ENCODE assay signal across 1 cellular context in the genomic region with DNA sequence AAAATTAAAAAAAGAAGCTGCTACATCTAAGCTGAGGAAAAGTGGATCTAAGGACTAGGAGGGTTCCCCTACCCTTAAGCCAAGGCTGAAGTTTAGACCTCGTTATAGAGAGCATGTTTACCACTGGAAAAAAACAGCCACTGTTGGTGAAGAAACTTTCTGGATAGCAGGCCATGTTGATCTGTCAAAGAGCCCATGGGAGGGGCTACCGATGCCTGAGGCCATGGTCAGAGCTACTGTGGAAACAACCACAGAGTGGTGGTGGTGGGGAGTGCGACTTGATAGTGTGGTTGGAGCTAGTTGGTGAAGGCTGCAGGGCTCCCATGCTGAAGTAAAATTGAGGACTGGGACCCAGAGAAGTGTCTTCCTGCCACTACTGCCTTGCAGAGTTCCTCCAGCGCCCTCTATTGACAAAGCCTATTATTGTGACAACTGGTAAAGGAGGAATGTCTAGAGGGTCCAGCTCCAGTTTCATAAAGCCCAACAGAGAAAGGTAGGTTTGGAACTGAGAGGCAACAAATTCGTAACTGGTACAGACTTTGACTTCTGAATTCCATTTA.
TF ChIP-seq lines count a peak whose summit lies in the region.

No MANE protein-coding gene starts in this region.

TF ChIP-seq in HepG2, 621 proteins besides CTCF, POLR2A, EP300 and RAD21 (continued from another document and continues in another):
- TF ChIP-seq POGK (CRISPR knock-in tag; conservative IDR thresholded peaks at IDR 0.05) (no peak), KLF11 (CRISPR knock-in tag; IDR thresholded peaks at IDR 0.05) (no peak), FOXJ3 (CRISPR knock-in tag; IDR thresholded peaks at IDR 0.05; ENCODE audit: borderline replicate concordance) (no peak), GABPA (IDR thresholded peaks at IDR 0.05; ENCODE audit: low read depth, low read length) (no peak), GABPA (CRISPR knock-in tag; IDR thresholded peaks at IDR 0.05; ENCODE audit: low read depth) (no peak), RFXAP (CRISPR knock-in tag; IDR thresholded peaks at IDR 0.05; ENCODE audit: borderline replicate concordance) (no peak), STAT5B (CRISPR knock-in tag; IDR thresholded peaks at IDR 0.05) (no peak), CC2D1A (CRISPR knock-in tag; IDR thresholded peaks at IDR 0.05) (no peak), KLF12 (CRISPR knock-in tag; IDR thresholded peaks at IDR 0.05; ENCODE audit: borderline replicate concordance) (no peak), SRSF1 (optimal IDR thresholded peaks at IDR 0.05; ENCODE audit: low read depth, low read length) (no peak), ZNF256 (CRISPR knock-in tag; conservative IDR thresholded peaks at IDR 0.05) (no peak), ZFP82 (CRISPR knock-in tag; IDR thresholded peaks at IDR 0.05; ENCODE audit: borderline replicate concordance) (no peak), ZNF138 (CRISPR knock-in tag; IDR thresholded peaks at IDR 0.05; ENCODE audit: low read depth) (no peak), JDP2 (CRISPR knock-in tag; IDR thresholded peaks at IDR 0.05; ENCODE audit: borderline replicate concordance) (no peak), ZNF17 (CRISPR knock-in tag; IDR thresholded peaks at IDR 0.05) (no peak), MED8 (CRISPR knock-in tag; IDR thresholded peaks at IDR 0.05; ENCODE audit: insufficient replicate concordance) (no peak), FOXA3 (CRISPR knock-in tag; IDR thresholded peaks at IDR 0.05) (peak; percentile 73), ZNF446 (CRISPR knock-in tag; IDR thresholded peaks at IDR 0.05) (no peak), SIN3B (IDR thresholded peaks at IDR 0.05; ENCODE audit: low read length) (no peak), NR2F1 (CRISPR knock-in tag; IDR thresholded peaks at IDR 0.05) (no peak), ZNF232 (CRISPR knock-in tag; IDR thresholded peaks at IDR 0.05; ENCODE audit: borderline replicate concordance) (no peak), MYPOP (CRISPR knock-in tag; IDR thresholded peaks at IDR 0.05) (peak; percentile 40; the same call in 1 of the 2 replicates), BRF2 (CRISPR knock-in tag; IDR thresholded peaks at IDR 0.05) (no peak), ISL2 (CRISPR knock-in tag; IDR thresholded peaks at IDR 0.05) (no peak), ZNF143 (CRISPR knock-in tag; IDR thresholded peaks at IDR 0.05) (no peak), RBM39 (IDR thresholded peaks at IDR 0.05; ENCODE audit: low read depth, low read length, poor library complexity, severe bottlenecking) (no peak), SIN3A (IDR thresholded peaks at IDR 0.05; ENCODE audit: borderline replicate concordance, low read depth, low read length) (0 out of 2 replicates have a peak, but pooled peaks have one; percentile 43), DNMT3B (CRISPR knock-in tag; conservative IDR thresholded peaks at IDR 0.05) (0 out of 2 replicates have a peak, but pooled peaks have one; percentile 29), ZNF616 (CRISPR knock-in tag; IDR thresholded peaks at IDR 0.05; ENCODE audit: low read depth) (no peak), ARNTL (CRISPR knock-in tag; IDR thresholded peaks at IDR 0.05) (no peak), RELA (CRISPR knock-in tag; IDR thresholded peaks at IDR 0.05) (no peak), MLLT10 (CRISPR knock-in tag; IDR thresholded peaks at IDR 0.05) (no peak), CCAR2 (optimal IDR thresholded peaks at IDR 0.05; ENCODE audit: low read depth, low read length) (no peak), ZNF292 (CRISPR knock-in tag; IDR thresholded peaks at IDR 0.05; ENCODE audit: borderline replicate concordance, low read depth) (no peak), ZNF382 (CRISPR knock-in tag; IDR thresholded peaks at IDR 0.05; ENCODE audit: borderline replicate concordance) (no peak), ZNF253 (CRISPR knock-in tag; IDR thresholded peaks at IDR 0.05; ENCODE audit: borderline replicate concordance) (no peak)
- TF ChIP-seq, protein P1, sequence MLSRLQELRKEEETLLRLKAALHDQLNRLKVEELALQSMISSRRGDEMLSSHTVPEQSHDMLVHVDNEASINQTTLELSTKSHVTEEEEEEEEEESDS (CRISPR knock-in tag; IDR thresholded peaks at IDR 0.05; ENCODE audit: borderline replicate concordance), result no peak
- TF ChIP-seq, protein P2, sequence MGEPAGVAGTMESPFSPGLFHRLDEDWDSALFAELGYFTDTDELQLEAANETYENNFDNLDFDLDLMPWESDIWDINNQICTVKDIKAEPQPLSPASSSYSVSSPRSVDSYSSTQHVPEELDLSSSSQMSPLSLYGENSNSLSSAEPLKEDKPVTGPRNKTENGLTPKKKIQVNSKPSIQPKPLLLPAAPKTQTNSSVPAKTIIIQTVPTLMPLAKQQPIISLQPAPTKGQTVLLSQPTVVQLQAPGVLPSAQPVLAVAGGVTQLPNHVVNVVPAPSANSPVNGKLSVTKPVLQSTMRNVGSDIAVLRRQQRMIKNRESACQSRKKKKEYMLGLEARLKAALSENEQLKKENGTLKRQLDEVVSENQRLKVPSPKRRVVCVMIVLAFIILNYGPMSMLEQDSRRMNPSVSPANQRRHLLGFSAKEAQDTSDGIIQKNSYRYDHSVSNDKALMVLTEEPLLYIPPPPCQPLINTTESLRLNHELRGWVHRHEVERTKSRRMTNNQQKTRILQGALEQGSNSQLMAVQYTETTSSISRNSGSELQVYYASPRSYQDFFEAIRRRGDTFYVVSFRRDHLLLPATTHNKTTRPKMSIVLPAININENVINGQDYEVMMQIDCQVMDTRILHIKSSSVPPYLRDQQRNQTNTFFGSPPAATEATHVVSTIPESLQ (CRISPR knock-in tag; conservative IDR thresholded peaks at IDR 0.05), result no peak
- TF ChIP-seq, protein P3, sequence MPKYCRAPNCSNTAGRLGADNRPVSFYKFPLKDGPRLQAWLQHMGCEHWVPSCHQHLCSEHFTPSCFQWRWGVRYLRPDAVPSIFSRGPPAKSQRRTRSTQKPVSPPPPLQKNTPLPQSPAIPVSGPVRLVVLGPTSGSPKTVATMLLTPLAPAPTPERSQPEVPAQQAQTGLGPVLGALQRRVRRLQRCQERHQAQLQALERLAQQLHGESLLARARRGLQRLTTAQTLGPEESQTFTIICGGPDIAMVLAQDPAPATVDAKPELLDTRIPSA (CRISPR knock-in tag; IDR thresholded peaks at IDR 0.05; ENCODE audit: borderline replicate concordance), result peak; percentile 37; the same call in 1 of the 2 replicates
- TF ChIP-seq, protein P4, sequence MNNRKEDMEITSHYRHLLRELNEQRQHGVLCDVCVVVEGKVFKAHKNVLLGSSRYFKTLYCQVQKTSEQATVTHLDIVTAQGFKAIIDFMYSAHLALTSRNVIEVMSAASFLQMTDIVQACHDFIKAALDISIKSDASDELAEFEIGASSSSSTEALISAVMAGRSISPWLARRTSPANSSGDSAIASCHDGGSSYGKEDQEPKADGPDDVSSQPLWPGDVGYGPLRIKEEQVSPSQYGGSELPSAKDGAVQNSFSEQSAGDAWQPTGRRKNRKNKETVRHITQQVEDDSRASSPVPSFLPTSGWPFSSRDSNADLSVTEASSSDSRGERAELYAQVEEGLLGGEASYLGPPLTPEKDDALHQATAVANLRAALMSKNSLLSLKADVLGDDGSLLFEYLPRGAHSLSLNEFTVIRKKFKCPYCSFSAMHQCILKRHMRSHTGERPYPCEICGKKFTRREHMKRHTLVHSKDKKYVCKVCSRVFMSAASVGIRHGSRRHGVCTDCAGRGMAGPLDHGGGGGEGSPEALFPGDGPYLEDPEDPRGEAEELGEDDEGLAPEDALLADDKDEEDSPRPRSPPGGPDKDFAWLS (CRISPR knock-in tag; IDR thresholded peaks at IDR 0.05; ENCODE audit: borderline replicate concordance), result no peak
- TF ChIP-seq, protein P5, sequence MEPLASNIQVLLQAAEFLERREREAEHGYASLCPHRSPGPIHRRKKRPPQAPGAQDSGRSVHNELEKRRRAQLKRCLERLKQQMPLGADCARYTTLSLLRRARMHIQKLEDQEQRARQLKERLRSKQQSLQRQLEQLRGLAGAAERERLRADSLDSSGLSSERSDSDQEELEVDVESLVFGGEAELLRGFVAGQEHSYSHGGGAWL (CRISPR knock-in tag; IDR thresholded peaks at IDR 0.05), result no peak
- TF ChIP-seq, protein P6, sequence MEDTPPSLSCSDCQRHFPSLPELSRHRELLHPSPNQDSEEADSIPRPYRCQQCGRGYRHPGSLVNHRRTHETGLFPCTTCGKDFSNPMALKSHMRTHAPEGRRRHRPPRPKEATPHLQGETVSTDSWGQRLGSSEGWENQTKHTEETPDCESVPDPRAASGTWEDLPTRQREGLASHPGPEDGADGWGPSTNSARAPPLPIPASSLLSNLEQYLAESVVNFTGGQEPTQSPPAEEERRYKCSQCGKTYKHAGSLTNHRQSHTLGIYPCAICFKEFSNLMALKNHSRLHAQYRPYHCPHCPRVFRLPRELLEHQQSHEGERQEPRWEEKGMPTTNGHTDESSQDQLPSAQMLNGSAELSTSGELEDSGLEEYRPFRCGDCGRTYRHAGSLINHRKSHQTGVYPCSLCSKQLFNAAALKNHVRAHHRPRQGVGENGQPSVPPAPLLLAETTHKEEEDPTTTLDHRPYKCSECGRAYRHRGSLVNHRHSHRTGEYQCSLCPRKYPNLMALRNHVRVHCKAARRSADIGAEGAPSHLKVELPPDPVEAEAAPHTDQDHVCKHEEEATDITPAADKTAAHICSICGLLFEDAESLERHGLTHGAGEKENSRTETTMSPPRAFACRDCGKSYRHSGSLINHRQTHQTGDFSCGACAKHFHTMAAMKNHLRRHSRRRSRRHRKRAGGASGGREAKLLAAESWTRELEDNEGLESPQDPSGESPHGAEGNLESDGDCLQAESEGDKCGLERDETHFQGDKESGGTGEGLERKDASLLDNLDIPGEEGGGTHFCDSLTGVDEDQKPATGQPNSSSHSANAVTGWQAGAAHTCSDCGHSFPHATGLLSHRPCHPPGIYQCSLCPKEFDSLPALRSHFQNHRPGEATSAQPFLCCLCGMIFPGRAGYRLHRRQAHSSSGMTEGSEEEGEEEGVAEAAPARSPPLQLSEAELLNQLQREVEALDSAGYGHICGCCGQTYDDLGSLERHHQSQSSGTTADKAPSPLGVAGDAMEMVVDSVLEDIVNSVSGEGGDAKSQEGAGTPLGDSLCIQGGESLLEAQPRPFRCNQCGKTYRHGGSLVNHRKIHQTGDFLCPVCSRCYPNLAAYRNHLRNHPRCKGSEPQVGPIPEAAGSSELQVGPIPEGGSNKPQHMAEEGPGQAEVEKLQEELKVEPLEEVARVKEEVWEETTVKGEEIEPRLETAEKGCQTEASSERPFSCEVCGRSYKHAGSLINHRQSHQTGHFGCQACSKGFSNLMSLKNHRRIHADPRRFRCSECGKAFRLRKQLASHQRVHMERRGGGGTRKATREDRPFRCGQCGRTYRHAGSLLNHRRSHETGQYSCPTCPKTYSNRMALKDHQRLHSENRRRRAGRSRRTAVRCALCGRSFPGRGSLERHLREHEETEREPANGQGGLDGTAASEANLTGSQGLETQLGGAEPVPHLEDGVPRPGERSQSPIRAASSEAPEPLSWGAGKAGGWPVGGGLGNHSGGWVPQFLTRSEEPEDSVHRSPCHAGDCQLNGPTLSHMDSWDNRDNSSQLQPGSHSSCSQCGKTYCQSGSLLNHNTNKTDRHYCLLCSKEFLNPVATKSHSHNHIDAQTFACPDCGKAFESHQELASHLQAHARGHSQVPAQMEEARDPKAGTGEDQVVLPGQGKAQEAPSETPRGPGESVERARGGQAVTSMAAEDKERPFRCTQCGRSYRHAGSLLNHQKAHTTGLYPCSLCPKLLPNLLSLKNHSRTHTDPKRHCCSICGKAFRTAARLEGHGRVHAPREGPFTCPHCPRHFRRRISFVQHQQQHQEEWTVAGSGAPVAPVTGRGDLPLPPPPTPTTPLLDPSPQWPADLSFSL (CRISPR knock-in tag; IDR thresholded peaks at IDR 0.05), result no peak
